In the genomic region with DNA sequence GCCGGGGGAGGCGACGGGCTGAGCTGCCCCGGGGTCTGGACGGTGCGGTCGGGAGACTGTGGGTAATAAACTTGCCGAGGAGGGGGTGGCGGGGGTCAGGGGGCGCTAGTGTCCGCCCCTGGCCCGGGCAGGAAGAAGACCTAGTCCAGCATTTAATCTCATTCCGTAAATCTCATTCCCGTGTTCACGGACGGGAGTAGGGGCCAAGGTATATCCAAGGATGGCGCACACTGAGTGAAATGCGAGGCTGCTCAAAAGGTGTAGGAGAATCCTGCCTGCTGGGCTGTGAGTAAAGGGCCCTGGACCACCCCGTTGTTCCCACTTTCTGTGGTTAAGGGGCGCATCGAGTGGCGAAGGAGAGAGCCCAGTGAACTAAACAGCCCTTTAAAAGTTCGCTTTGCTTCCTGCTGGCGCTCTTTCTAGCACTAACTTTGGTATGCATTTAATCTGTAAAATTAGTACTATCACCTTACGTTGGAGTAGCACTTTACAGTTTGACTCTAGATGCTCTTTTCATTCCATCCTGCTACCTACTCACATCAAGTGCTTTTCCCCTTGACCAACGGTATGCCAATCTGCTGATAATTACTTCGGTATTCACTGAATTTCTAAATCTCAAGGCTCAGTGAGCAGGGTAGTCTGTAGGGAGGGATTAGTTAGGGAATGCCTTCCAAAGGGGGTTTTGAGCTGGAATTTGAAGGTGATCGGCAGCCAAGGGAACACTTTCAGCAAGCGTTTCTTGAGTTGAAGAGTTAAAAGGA, we compare ENCODE assay signal across 7 cellular contexts. TPM values are rescaled to one million over a fixed set of nuclear protein-coding genes. Genes with fewer than 3 reads are reported as not detected.
A peak's percentile ranks its signal among the peaks of the same experiment; 100 is the strongest.
DNase-seq lines count a peak whose midpoint lies in the region; ATAC-seq lines count a peak whose summit lies in the region.

No MANE protein-coding gene starts in this region.

- no peaks in the 10 kb centered on the region for H3K9me3 Mint-ChIP-seq in dendritic cell treated with granulocyte-macrophage colony-stimulating factor and Interleukin-4, amounts not matched to agents 40 ng/mL and 50 ng/mL, for 4 days
- no peaks in the 10 kb centered on the region for H3K9me3 Mint-ChIP-seq in natural killer cell treated with Interleukin-12 subunit alpha and Interleukin-12 subunit beta and Interleukin-15 and Interleukin-18, amount 100 ng/mL, for 72 hours

- intact Hi-C loops in dendritic cell treated with granulocyte-macrophage colony-stimulating factor and Interleukin-4, amounts not matched to agents 40 ng/mL and 50 ng/mL, for 4 days (cut with micrococcal nuclease), result no loop called here

- H3K27me3 ChIP-seq in H7 (ENCODE audit: control insufficient read depth, insufficient read depth, low read length), result no peaks in the 10 kb centered on the region; the same call in 1 of the 2 replicates

- H3K4me1 Mint-ChIP-seq in dendritic cell treated with granulocyte-macrophage colony-stimulating factor and Interleukin-4, amounts not matched to agents 40 ng/mL and 50 ng/mL, for 4 days (ENCODE audit: low read depth), result peaks cover 20% of the 10 kb centered on the region
- H3K4me1 Mint-ChIP-seq in natural killer cell treated with Interleukin-12 subunit alpha and Interleukin-12 subunit beta and Interleukin-15 and Interleukin-18, amount 100 ng/mL, for 72 hours (ENCODE audit: low read depth in 2 of 2), result peaks cover 7 to 13% of the 10 kb centered on the region in 2 donors

- DNase-seq in H7 (peak; percentile 73), NCI-H82 treated with DMSO at 0.1 percent for 48 hours (lab: John Stamatoyannopoulos, UW; ENCODE audit: unreplicated experiment) (peak; percentile 33), H4 (ENCODE audit: low spot score) (no peak)
- no peak for DNase-seq in natural killer cell treated with Interleukin-12 subunit alpha and Interleukin-12 subunit beta and Interleukin-15 and Interleukin-18, amount 100 ng/mL, for 72 hours (ENCODE audit: low spot score)
- no peak for DNase-seq in effector CD4-positive, alpha-beta T cell

- peak overlapping the region; percentile 95 for H3K4me3 Mint-ChIP-seq in dendritic cell treated with granulocyte-macrophage colony-stimulating factor and Interleukin-4, amounts not matched to agents 40 ng/mL and 50 ng/mL, for 4 days
- H3K4me3 Mint-ChIP-seq in natural killer cell treated with Interleukin-12 subunit alpha and Interleukin-12 subunit beta and Interleukin-15 and Interleukin-18, amount 100 ng/mL, for 72 hours, result peak overlapping the region; percentile 82

- peak overlapping the region; percentile 91 for H3K4me3 ChIP-seq in H7 (ENCODE audit: insufficient read depth, low read depth, low read length)

- peaks cover 29% of the 10 kb centered on the region for H3K27me3 Mint-ChIP-seq in dendritic cell treated with granulocyte-macrophage colony-stimulating factor and Interleukin-4, amounts not matched to agents 40 ng/mL and 50 ng/mL, for 4 days
- no peaks in the 10 kb centered on the region for H3K27me3 Mint-ChIP-seq in natural killer cell treated with Interleukin-12 subunit alpha and Interleukin-12 subunit beta and Interleukin-15 and Interleukin-18, amount 100 ng/mL, for 72 hours

- no peaks in the 10 kb centered on the region; the same call in 1 of the 2 replicates for H3K36me3 ChIP-seq in H7 (replicated peaks; ENCODE audit: control insufficient read depth, insufficient read depth, low read length)

- H3K36me3 Mint-ChIP-seq in dendritic cell treated with granulocyte-macrophage colony-stimulating factor and Interleukin-4, amounts not matched to agents 40 ng/mL and 50 ng/mL, for 4 days (ENCODE audit: low read depth), result peaks cover 7% of the 10 kb centered on the region
- no peaks in the 10 kb centered on the region for H3K36me3 Mint-ChIP-seq in natural killer cell treated with Interleukin-12 subunit alpha and Interleukin-12 subunit beta and Interleukin-15 and Interleukin-18, amount 100 ng/mL, for 72 hours

- no peak overlapping the region for H3K27ac Mint-ChIP-seq in dendritic cell treated with granulocyte-macrophage colony-stimulating factor and Interleukin-4, amounts not matched to agents 40 ng/mL and 50 ng/mL, for 4 days
- peak overlapping the region in 1 of 2 donors; percentile 48 for H3K27ac Mint-ChIP-seq in natural killer cell treated with Interleukin-12 subunit alpha and Interleukin-12 subunit beta and Interleukin-15 and Interleukin-18, amount 100 ng/mL, for 72 hours

- no peak for ATAC-seq in natural killer cell treated with Interleukin-12 subunit alpha and Interleukin-12 subunit beta and Interleukin-15 and Interleukin-18, amount 100 ng/mL, for 72 hours
- ATAC-seq in HG03378 (IDR thresholded peaks at IDR 0.05; ENCODE audit: unreplicated experiment), result no peak

RNA-seq across cellular contexts. Expression of a gene that starts 0.7 kb away (rescaled TPM):
- 18.9 and 24.5 TPM in 2 replicates for total RNA-seq in H7 (2014; rRNA removed; shearing (Covaris generic))
- total RNA-seq in natural killer cell treated with Interleukin-12 subunit alpha and Interleukin-12 subunit beta and Interleukin-15 and Interleukin-18, amount 100 ng/mL, for 72 hours, result 1 to 10 TPM; 3.8 to 4.1 TPM
- 1.6 and 3.3 TPM in 2 replicates for total RNA-seq in H4 (2014; rRNA removed; shearing (Covaris generic))

RNA-seq across cellular contexts. Expression of a gene that starts 40.8 kb away (rescaled TPM):
- total RNA-seq in H7 (2014; rRNA removed; shearing (Covaris generic)), result 1.1 and 4.2 TPM in 2 replicates
- total RNA-seq in natural killer cell treated with Interleukin-12 subunit alpha and Interleukin-12 subunit beta and Interleukin-15 and Interleukin-18, amount 100 ng/mL, for 72 hours, result not detected
- 0.14 and 0.58 TPM in 2 replicates for total RNA-seq in H4 (2014; rRNA removed; shearing (Covaris generic))

Comparison
In these comparisons a context has a peak if more than half of its experiments do, and no peak if none do; other contexts are left out.
1. DNase-seq: peak in H7 (single experiment) and NCI-H82 treated with DMSO at 0.1 percent for 48 hours (single experiment); none in natural killer cell treated with Interleukin-12 subunit alpha and Interleukin-12 subunit beta and Interleukin-15 and Interleukin-18, amount 100 ng/mL, for 72 hours (single experiment), effector CD4-positive, alpha-beta T cell (single experiment) and H4 (single experiment).